8 cellular contexts compared by ENCODE assay signal in the genomic region with DNA sequence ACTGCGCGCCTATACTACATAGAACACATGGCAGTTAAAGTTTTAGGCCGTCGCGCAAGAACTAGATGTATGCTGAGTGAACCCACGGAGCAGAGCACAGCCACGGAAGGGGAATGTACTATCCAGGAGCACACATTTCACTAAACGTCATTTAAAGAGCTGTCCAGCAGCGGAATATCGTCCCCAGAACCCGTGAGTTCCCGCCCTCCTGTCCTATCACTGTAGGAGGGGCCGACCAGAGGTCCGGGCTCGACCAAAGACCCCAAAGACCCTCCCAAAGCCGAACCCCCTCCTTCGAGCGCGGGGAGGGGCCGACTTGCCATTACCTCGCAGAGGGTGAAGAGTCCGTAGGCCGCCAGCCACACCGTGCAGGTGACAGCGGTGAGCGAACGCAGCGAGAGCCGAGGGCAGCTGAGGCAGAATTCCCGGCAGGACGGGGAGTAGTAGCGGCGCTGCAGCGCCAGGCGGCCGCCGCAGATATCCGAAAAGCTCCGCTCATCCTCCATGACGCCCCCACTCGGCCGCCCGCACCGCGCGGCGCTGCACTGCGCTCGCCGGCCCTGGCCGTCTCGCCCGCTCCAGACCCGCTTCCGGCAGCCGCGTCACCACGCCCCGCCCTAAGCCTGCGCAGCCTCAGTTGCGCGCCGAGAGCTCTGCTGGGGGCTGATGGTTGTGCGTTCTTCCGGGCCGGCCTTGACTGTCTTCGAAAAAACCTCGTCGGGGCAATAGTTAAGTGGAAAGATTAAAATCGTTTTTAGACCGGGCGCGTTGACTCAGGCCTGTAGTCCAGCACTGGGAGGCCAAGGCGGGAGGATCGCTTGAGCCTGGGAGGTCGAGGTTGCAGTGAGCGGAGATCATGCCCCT. TPM values are rescaled to one million over a fixed set of nuclear protein-coding genes. Genes with fewer than 3 reads are reported as not detected.
DNase-seq lines count a peak whose midpoint lies in the region; ATAC-seq, FAIRE-seq and TF ChIP-seq lines count a peak whose summit lies in the region.

A gene with protein sequence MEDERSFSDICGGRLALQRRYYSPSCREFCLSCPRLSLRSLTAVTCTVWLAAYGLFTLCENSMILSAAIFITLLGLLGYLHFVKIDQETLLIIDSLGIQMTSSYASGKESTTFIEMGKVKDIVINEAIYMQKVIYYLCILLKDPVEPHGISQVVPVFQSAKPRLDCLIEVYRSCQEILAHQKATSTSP (minus strand): TSS at position 571 of the 864 bp plus-strand sequence. CDS start 65 bp downstream, at position 506.

- ATAC-seq in GM18858 (IDR thresholded peaks at IDR 0.05; ENCODE audit: unreplicated experiment), result peak; percentile 76
- ATAC-seq in HG03066 (IDR thresholded peaks at IDR 0.05; ENCODE audit: low read depth, unreplicated experiment), result peak; percentile 94
- peak; percentile 97 for ATAC-seq in WTC11

- H3K9me3 Mint-ChIP-seq in WTC11, result no peaks in the 10 kb centered on the region

- H3K9me3 ChIP-seq in spleen, result no peaks in the 10 kb centered on the region

- TF ChIP-seq CTCF in WTC11 (IDR thresholded peaks at IDR 0.05) (0 out of 2 replicates have a peak, but pooled peaks have one; percentile 22), bronchial epithelial cell (IDR thresholded peaks at IDR 0.05; ENCODE audit: insufficient read depth, low read length, severe bottlenecking) (peak; percentile 84), spleen (IDR thresholded peaks at IDR 0.05 in 8 of 11, conservative IDR thresholded peaks at IDR 0.05 in 3 of 11) (peak; percentile 27 to 77 (median 68))

- H3K27ac Mint-ChIP-seq in WTC11, result peak within 1 kb of the TSS; percentile 88

- intact Hi-C loops in spleen (cut with DNase I; ENCODE audit: low total_unique reads), result no loop called here

- FAIRE-seq in bronchial epithelial cell (lab: Jason Lieb, UNC), result no peak

- DNase-seq in ACHN, result peak; percentile 87
- DNase-seq in NCI-H2227 (lab: John Stamatoyannopoulos, UW; ENCODE audit: unreplicated experiment), result peak; percentile 95
- DNase-seq in WTC11 (ENCODE audit: low spot score), result peak; percentile 92
- DNase-seq in bronchial epithelial cell (ENCODE audit: low read depth), result peak; percentile 72
- peak; percentile 98 for DNase-seq in iPS-NIHi7 (ENCODE audit: extremely low spot score)
- DNase-seq in spleen, result peak; percentile 98

- CTCF ChIA-PET in WTC11 (lab: Charles Lee), result interaction anchor here (0.6 to 3.7 kb wide), 44 partner anchors 9 to 1224 kb away, joined by 3 to 40 read pairs (median 5); a partner anchor contains a TSS

- H3K27me3 ChIP-seq in bronchial epithelial cell (ENCODE audit: control insufficient read depth, insufficient read depth, low read length) (no peaks in the 10 kb centered on the region), spleen (replicated peaks in 1 of 7) (no peaks in the 10 kb centered on the region)

- POLR2A ChIA-PET in WTC11 (lab: Charles Lee), result interaction anchor here (0.6 to 2.9 kb wide), 10 partner anchors 9 to 335 kb away, joined by 3 to 25 read pairs (median 4); a partner anchor contains a TSS

- H3K36me3 Mint-ChIP-seq in WTC11, result no peaks in the 10 kb centered on the region

- H3K4me3 ChIP-seq in bronchial epithelial cell (ENCODE audit: low read depth, low read length) (peak within 1 kb of the TSS; percentile 91), spleen (peak within 1 kb of the TSS; percentile 68 to 95 (median 84))

- peaks cover 8% of the 10 kb centered on the region for H3K4me1 Mint-ChIP-seq in WTC11

- H3K36me3 ChIP-seq in bronchial epithelial cell (ENCODE audit: control insufficient read depth, insufficient read depth, low read length), result no peaks in the 10 kb centered on the region
- H3K36me3 ChIP-seq in spleen, result peaks cover 0 to 10% (median 0%) of the 10 kb centered on the region in 6 donors

- peaks cover 56% of the 10 kb centered on the region for H3K27me3 Mint-ChIP-seq in WTC11 (ENCODE audit: low read depth)

- peak within 1 kb of the TSS; percentile 66 to 93 (median 88) for H3K27ac ChIP-seq in spleen

- in situ Hi-C loops in ACHN (cut with HindIII; ENCODE audit: low pct_ligation_motif_present, low pct_unique_long_range_greater_than_20kb, low sequenced_read_pairs), result no loop called here

- peak within 1 kb of the TSS; percentile 90 for H3K4me3 Mint-ChIP-seq in WTC11

- H3K4me1 ChIP-seq in spleen, result peaks cover 4 to 57% (median 31%) of the 10 kb centered on the region in 6 donors

- TF ChIP-seq POLR2A in spleen (IDR thresholded peaks at IDR 0.05), result peak; percentile 27 to 77 (median 55)

- 2 to 4% (median 3%) methylated on average over 57 to 77 of the region's 77 CpGs for WGBS in spleen, 5 donors

TF ChIP-seq in WTC11, 78 proteins besides CTCF, POLR2A, EP300 and RAD21 (continues in another document):
- TF ChIP-seq ZNF396 (CRISPR knock-in tag; IDR thresholded peaks at IDR 0.05; ENCODE audit: borderline replicate concordance), result no peak
- no peak for TF ChIP-seq OVOL2 (CRISPR knock-in tag; IDR thresholded peaks at IDR 0.05; ENCODE audit: borderline replicate concordance)
- no peak for TF ChIP-seq CBFB (CRISPR knock-in tag; IDR thresholded peaks at IDR 0.05; ENCODE audit: low read depth)
- TF ChIP-seq, protein P1, sequence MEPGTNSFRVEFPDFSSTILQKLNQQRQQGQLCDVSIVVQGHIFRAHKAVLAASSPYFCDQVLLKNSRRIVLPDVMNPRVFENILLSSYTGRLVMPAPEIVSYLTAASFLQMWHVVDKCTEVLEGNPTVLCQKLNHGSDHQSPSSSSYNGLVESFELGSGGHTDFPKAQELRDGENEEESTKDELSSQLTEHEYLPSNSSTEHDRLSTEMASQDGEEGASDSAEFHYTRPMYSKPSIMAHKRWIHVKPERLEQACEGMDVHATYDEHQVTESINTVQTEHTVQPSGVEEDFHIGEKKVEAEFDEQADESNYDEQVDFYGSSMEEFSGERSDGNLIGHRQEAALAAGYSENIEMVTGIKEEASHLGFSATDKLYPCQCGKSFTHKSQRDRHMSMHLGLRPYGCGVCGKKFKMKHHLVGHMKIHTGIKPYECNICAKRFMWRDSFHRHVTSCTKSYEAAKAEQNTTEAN (CRISPR knock-in tag; IDR thresholded peaks at IDR 0.05), result no peak
- TF ChIP-seq, protein P2, sequence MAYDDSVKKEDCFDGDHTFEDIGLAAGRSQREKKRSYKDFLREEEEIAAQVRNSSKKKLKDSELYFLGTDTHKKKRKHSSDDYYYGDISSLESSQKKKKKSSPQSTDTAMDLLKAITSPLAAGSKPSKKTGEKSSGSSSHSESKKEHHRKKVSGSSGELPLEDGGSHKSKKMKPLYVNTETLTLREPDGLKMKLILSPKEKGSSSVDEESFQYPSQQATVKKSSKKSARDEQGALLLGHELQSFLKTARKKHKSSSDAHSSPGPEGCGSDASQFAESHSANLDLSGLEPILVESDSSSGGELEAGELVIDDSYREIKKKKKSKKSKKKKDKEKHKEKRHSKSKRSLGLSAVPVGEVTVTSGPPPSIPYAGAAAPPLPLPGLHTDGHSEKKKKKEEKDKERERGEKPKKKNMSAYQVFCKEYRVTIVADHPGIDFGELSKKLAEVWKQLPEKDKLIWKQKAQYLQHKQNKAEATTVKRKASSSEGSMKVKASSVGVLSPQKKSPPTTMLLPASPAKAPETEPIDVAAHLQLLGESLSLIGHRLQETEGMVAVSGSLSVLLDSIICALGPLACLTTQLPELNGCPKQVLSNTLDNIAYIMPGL (CRISPR knock-in tag; IDR thresholded peaks at IDR 0.05), result peak; percentile 95
- TF ChIP-seq NFE2L1 (CRISPR knock-in tag; IDR thresholded peaks at IDR 0.05), result no peak
- no peak for TF ChIP-seq ZNF263 (CRISPR knock-in tag; IDR thresholded peaks at IDR 0.05; ENCODE audit: low read depth)
- TF ChIP-seq, protein P3, sequence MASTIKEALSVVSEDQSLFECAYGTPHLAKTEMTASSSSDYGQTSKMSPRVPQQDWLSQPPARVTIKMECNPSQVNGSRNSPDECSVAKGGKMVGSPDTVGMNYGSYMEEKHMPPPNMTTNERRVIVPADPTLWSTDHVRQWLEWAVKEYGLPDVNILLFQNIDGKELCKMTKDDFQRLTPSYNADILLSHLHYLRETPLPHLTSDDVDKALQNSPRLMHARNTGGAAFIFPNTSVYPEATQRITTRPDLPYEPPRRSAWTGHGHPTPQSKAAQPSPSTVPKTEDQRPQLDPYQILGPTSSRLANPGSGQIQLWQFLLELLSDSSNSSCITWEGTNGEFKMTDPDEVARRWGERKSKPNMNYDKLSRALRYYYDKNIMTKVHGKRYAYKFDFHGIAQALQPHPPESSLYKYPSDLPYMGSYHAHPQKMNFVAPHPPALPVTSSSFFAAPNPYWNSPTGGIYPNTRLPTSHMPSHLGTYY (CRISPR knock-in tag; IDR thresholded peaks at IDR 0.05), result no peak
- TF ChIP-seq, protein P4, sequence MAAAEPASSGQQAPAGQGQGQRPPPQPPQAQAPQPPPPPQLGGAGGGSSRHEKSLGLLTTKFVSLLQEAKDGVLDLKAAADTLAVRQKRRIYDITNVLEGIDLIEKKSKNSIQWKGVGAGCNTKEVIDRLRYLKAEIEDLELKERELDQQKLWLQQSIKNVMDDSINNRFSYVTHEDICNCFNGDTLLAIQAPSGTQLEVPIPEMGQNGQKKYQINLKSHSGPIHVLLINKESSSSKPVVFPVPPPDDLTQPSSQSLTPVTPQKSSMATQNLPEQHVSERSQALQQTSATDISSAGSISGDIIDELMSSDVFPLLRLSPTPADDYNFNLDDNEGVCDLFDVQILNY (CRISPR knock-in tag; IDR thresholded peaks at IDR 0.05), result 0 out of 2 replicates have a peak, but pooled peaks have one; percentile 65
- TF ChIP-seq ZNF138 (CRISPR knock-in tag; conservative IDR thresholded peaks at IDR 0.05), result no peak
- TF ChIP-seq NFYB (CRISPR knock-in tag; conservative IDR thresholded peaks at IDR 0.05; ENCODE audit: low read depth), result no peak
- TF ChIP-seq, protein P5, sequence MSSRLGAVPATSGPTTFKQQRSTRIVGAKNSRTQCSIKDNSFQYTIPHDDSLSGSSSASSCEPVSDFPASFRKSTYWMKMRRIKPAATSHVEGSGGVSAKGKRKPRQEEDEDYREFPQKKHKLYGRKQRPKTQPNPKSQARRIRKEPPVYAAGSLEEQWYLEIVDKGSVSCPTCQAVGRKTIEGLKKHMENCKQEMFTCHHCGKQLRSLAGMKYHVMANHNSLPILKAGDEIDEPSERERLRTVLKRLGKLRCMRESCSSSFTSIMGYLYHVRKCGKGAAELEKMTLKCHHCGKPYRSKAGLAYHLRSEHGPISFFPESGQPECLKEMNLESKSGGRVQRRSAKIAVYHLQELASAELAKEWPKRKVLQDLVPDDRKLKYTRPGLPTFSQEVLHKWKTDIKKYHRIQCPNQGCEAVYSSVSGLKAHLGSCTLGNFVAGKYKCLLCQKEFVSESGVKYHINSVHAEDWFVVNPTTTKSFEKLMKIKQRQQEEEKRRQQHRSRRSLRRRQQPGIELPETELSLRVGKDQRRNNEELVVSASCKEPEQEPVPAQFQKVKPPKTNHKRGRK (CRISPR knock-in tag; IDR thresholded peaks at IDR 0.05; ENCODE audit: borderline replicate concordance), result no peak
- 0 out of 2 replicates have a peak, but pooled peaks have one; percentile 33 for TF ChIP-seq ATF1 (CRISPR knock-in tag; IDR thresholded peaks at IDR 0.05)
- TF ChIP-seq KAT7 (CRISPR knock-in tag; IDR thresholded peaks at IDR 0.05; ENCODE audit: borderline replicate concordance), result no peak
- TF ChIP-seq CREM (CRISPR knock-in tag; IDR thresholded peaks at IDR 0.05), result peak; percentile 57; the same call in 1 of the 2 replicates

RNA-seq across cellular contexts. Expression of the gene that starts here (rescaled TPM):
- total RNA-seq in WTC11 (2021) (6.6 to 7.8 TPM (median 6.8 TPM) in 3 replicates), bronchial epithelial cell (17.9 and 19.1 TPM in 2 replicates), spleen (10 to 100 TPM; 16.3 to 43.1 (median 23.4) TPM)
- 10 to 100 TPM; 21.9 to 30.0 (median 24.8) TPM for polyA plus RNA-seq in spleen

Comparison
In these comparisons a context has a peak if more than half of its experiments do, and no peak if none do; other contexts are left out.
1. Peak in every context shown above with its lines: DNase-seq, ATAC-seq, H3K4me3 ChIP-seq and H3K27ac ChIP-seq.
2. CTCF ChIP-seq: peak in every context shown above with its lines; median percentile 84 in bronchial epithelial cell; 68 in spleen; 22 in WTC11.